1 cellular context compared by ENCODE assay signal in genomic region chr3:177041021-177041729, GRCh38.
TF ChIP-seq lines count a peak whose summit lies in the region.

No MANE protein-coding gene starts in this region.

TF ChIP-seq in WTC11, 78 proteins besides CTCF, POLR2A, EP300 and RAD21 (continued from another document):
- TF ChIP-seq CBFB (CRISPR knock-in tag; IDR thresholded peaks at IDR 0.05; ENCODE audit: low read depth), result no peak
- no peak for TF ChIP-seq ZNF138 (CRISPR knock-in tag; conservative IDR thresholded peaks at IDR 0.05)
- no peak for TF ChIP-seq SOX15 (CRISPR knock-in tag; IDR thresholded peaks at IDR 0.05)
- no peak for TF ChIP-seq GABPB1 (CRISPR knock-in tag; IDR thresholded peaks at IDR 0.05)
- TF ChIP-seq, protein P1, sequence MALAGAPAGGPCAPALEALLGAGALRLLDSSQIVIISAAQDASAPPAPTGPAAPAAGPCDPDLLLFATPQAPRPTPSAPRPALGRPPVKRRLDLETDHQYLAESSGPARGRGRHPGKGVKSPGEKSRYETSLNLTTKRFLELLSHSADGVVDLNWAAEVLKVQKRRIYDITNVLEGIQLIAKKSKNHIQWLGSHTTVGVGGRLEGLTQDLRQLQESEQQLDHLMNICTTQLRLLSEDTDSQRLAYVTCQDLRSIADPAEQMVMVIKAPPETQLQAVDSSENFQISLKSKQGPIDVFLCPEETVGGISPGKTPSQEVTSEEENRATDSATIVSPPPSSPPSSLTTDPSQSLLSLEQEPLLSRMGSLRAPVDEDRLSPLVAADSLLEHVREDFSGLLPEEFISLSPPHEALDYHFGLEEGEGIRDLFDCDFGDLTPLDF (CRISPR knock-in tag; IDR thresholded peaks at IDR 0.05), result no peak
- no peak for TF ChIP-seq NR1H2 (CRISPR knock-in tag; IDR thresholded peaks at IDR 0.05)
- no peak for TF ChIP-seq ZNF416 (CRISPR knock-in tag; IDR thresholded peaks at IDR 0.05)
- TF ChIP-seq ZNF423 (CRISPR knock-in tag; IDR thresholded peaks at IDR 0.05), result no peak
- no peak for TF ChIP-seq MLX (CRISPR knock-in tag; IDR thresholded peaks at IDR 0.05)
- TF ChIP-seq RELA (CRISPR knock-in tag; IDR thresholded peaks at IDR 0.05; ENCODE audit: borderline replicate concordance), result no peak
- no peak for TF ChIP-seq RORB (CRISPR knock-in tag; IDR thresholded peaks at IDR 0.05)
- TF ChIP-seq JUN (CRISPR knock-in tag; IDR thresholded peaks at IDR 0.05), result no peak
TF ChIP-seq in WTC11: peak in this region for 0.
